Comparison of ENCODE assay signal across 1 cellular context in genomic region chr21:45608742-45609471, GRCh38. TPM values are rescaled to one million over a fixed set of nuclear protein-coding genes. Genes with fewer than 3 reads are reported as not detected.
"Had no signal": no experiment of that assay in that cellular context is flagged by ENCODE, and none has a peak within 500 bp of the region (broad histone marks: within the 10 kb centered on the region; RNA-seq: fewer than 3 reads in every experiment).

No MANE protein-coding gene starts in this region.

RNA-seq across cellular contexts. Expression of gene PCBP3, which starts 34.6 kb away (rescaled TPM):
- total RNA-seq: lung microvascular endothelial cell had no signal
